23 cellular contexts compared by ENCODE assay signal in the genomic region with DNA sequence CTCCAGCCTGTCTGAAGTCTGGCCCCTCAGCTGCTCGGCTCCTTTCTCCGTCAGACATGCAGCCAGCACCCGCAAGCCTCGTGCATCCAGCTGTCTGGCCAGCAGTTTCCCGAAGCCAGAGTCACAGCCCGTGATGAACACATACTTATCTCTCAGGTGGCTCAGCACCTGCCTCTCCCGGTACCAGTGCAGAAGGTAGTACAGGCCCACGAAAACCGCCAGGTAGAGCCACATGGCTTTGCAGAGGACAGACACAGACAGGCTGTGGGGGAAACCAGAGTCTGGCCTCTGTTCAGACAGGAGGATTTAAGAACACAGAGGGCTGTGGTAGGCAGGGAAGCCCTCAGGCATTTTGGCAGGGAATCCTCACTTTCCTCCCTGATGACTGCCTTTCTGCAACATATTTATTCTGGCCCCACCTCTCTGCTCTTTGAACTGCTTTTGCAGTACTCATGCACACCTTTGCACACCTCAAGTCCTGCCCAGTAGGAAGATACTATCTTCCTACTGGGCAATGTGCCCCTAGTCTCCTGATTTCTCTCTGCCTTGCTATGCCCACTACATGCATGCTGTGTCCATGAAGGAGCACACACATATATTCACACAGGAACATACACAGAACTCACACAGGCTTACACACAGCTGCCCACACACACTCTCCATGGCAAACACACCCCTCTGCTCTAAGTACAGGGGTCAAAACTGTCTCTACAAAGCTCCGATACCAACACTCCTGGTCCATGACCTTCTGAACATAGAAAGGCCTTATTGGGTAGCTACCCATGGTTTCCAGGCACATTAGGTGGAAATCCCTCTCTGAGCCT. TPM values are rescaled to one million over a fixed set of nuclear protein-coding genes. Genes with fewer than 3 reads are reported as not detected.
DNase-seq lines count a peak whose midpoint lies in the region; ATAC-seq and FAIRE-seq lines count a peak whose summit lies in the region.
"Had no signal": no experiment of that assay in that cellular context is flagged by ENCODE, and none has a peak within 500 bp of the region (broad histone marks: within the 10 kb centered on the region; RNA-seq: fewer than 3 reads in every experiment).

A gene with protein sequence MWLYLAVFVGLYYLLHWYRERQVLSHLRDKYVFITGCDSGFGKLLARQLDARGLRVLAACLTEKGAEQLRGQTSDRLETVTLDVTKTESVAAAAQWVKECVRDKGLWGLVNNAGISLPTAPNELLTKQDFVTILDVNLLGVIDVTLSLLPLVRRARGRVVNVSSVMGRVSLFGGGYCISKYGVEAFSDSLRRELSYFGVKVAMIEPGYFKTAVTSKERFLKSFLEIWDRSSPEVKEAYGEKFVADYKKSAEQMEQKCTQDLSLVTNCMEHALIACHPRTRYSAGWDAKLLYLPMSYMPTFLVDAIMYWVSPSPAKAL (minus strand): TSS at position 380 of the 824 bp plus-strand sequence. CDS start 146 bp downstream, at position 234.

- ATAC-seq in left colon, result peak; percentile 99
- no peak for ATAC-seq in HG02571 (IDR thresholded peaks at IDR 0.05; ENCODE audit: unreplicated experiment)
- ATAC-seq: activated T-cell treated with anti-CD3 and anti-CD28 coated beads, Interleukin-2, amount 50 U/mL, for 72 hours; GM23338; heart left ventricle; lower lobe of right lung; Right ventricle myocardium inferior had no signal

- in situ Hi-C loops in T47D (cut with HindIII; ENCODE audit: low pct_unique_long_range_greater_than_20kb, low sequenced_read_pairs), result no loop called here

- FAIRE-seq in urothelium cell line (lab: Jason Lieb, UNC), result peak; percentile 5
- FAIRE-seq: A204.1 had no signal

- DNase-seq in NCI-H345 (lab: John Stamatoyannopoulos, UW) (peak; percentile 27), NCI-H345 treated with DMSO at 0.1 percent for 48 hours (lab: John Stamatoyannopoulos, UW; ENCODE audit: unreplicated experiment) (no peak), T47D (ENCODE audit: low read depth in 1 of 2, low spot score in 1 of 2) (peak; percentile 50 to 78), left colon (no peak), urothelium cell line (ENCODE audit: low spot score) (peak; percentile 4)
- no peak for DNase-seq in activated CD8-positive, alpha-beta memory T cell treated with anti-CD3 and anti-CD28 coated beads, Interleukin-2, amount 50 U/mL, for 48 hours
- DNase-seq in activated CD4-positive, alpha-beta T cell treated with anti-CD3 and anti-CD28 coated beads for 1 hour, result no peak
- DNase-seq: activated naive CD4-positive, alpha-beta T cell treated with anti-CD3 and anti-CD28 coated beads, Interleukin-2, amount 50 U/mL, for 16 hours; activated T-cell treated with anti-CD3 and anti-CD28 coated beads, Interleukin-2, amount 50 U/mL, for 72 hours; effector CD4-positive, alpha-beta T cell; heart left ventricle; KBM-7; lower lobe of right lung; NCI-H1092; NCI-H510A treated with DMSO at 0.1 percent for 48 hours; retina; stimulated activated CD8-positive, alpha-beta memory T cell treated with anti-CD3 and anti-CD28 coated beads, Interleukin-4, amount 100 ng/mL, for 48 hours; SW 1271 had no signal

- intact Hi-C loops in left colon (cut with DNase I, micrococcal nuclease), result no loop called here

RNA-seq across cellular contexts. Expression of the gene that starts here (rescaled TPM):
- under 1 TPM; 0.18 to 0.28 TPM for total RNA-seq in left colon
- total RNA-seq: G401, Right ventricle myocardium inferior had no signal

Comparison
In these comparisons a context has a peak if more than half of its experiments do, and no peak if none do; other contexts are left out.
1. DNase-seq: peak in NCI-H345 (single experiment), T47D (2 of 2) and urothelium cell line (single experiment); none in NCI-H345 treated with DMSO at 0.1 percent for 48 hours (single experiment), left colon (0 of 2), activated CD8-positive, alpha-beta memory T cell treated with anti-CD3 and anti-CD28 coated beads, Interleukin-2, amount 50 U/mL, for 48 hours (single experiment) and activated CD4-positive, alpha-beta T cell treated with anti-CD3 and anti-CD28 coated beads for 1 hour (single experiment).
2. Peak in ATAC-seq in left colon; RNA of the gene not detected or under 1 TPM.